Comparison of ENCODE assay signal across 9 cellular contexts in genomic region chr19:55703790-55704215, GRCh38. TPM values are rescaled to one million over a fixed set of nuclear protein-coding genes. Genes with fewer than 3 reads are reported as not detected.
A peak's percentile ranks its signal among the peaks of the same experiment; 100 is the strongest.
DNase-seq lines count a peak whose midpoint lies in the region; ATAC-seq and TF ChIP-seq lines count a peak whose summit lies in the region.
"Had no signal": no experiment of that assay in that cellular context is flagged by ENCODE, and none has a peak within 500 bp of the region (broad histone marks: within the 10 kb centered on the region; RNA-seq: fewer than 3 reads in every experiment).

No MANE protein-coding gene starts in this region.

- no peaks in the 10 kb centered on the region for H3K9me2 ChIP-seq in OCI-LY7 (ENCODE audit: insufficient read depth, low read length)

- H3K27ac ChIP-seq in OCI-LY7 (ENCODE audit: low read depth, low read length, poor library complexity, severe bottlenecking): no peak overlapping the region

- H3K4me2 ChIP-seq in OCI-LY7 (ENCODE audit: low read length): no peak overlapping the region

- H3K4me1 ChIP-seq in OCI-LY7 (ENCODE audit: insufficient read depth, low read length, poor library complexity, severe bottlenecking): no peaks in the 10 kb centered on the region

- POLR2A ChIA-PET in OCI-LY7 (lab: Charles Lee): no interaction called here

- no peaks in the 10 kb centered on the region for H3K79me2 ChIP-seq in OCI-LY7 (ENCODE audit: insufficient read depth, low read depth, low read length)

- H3K4me3 Mint-ChIP-seq in CD14-positive monocyte: no peak overlapping the region

- no peak overlapping the region for H2AFZ ChIP-seq in OCI-LY7 (ENCODE audit: low read length)

- no peaks in the 10 kb centered on the region for H3K9me3 ChIP-seq in OCI-LY7 (ENCODE audit: low read length)

- H3K27ac Mint-ChIP-seq in CD14-positive monocyte: peak overlapping the region in 2 of 7 donors; percentile 7 to 26

- peaks cover 52% of the 10 kb centered on the region for H3K36me3 ChIP-seq in OCI-LY7 (ENCODE audit: insufficient read depth, low read length)

- TF ChIP-seq CTCF in CD14-positive monocyte (IDR thresholded peaks at IDR 0.05) (peak; percentile 87), OCI-LY7 (conservative IDR thresholded peaks at IDR 0.05; ENCODE audit: low read length) (peak; percentile 79)

- H3K36me3 Mint-ChIP-seq in CD14-positive monocyte: peaks cover 25 to 47% of the 10 kb centered on the region in 2 donors

- no peak overlapping the region for H3K4me3 ChIP-seq in OCI-LY7 (ENCODE audit: low read depth, low read length, poor library complexity, severe bottlenecking)

- H3K4me1 Mint-ChIP-seq in CD14-positive monocyte: peaks cover 5% of the 10 kb centered on the region

- H3K9me3 Mint-ChIP-seq in CD14-positive monocyte: peaks cover 0 to 10% (median 5%) of the 10 kb centered on the region in 7 donors

- H4K20me1 ChIP-seq in OCI-LY7 (ENCODE audit: insufficient read depth, low read length): no peaks in the 10 kb centered on the region

- CTCF ChIA-PET in OCI-LY7 (lab: Charles Lee; ENCODE audit: unreplicated experiment): no interaction called here

- no TSS peak for BruUV-seq in OCI-LY7 (replicated peaks; lab: Mats Ljungman, UMichigan)

- intact Hi-C loops in CD14-positive monocyte (cut with micrococcal nuclease): no loop called here
- intact Hi-C loops in OCI-LY7 (cut with micrococcal nuclease; ENCODE audit: unreplicated experiment): no loop called here

- DNase-seq in CD14-positive monocyte (ENCODE audit: low spot score): peak; percentile 42
- peak; percentile 19 for DNase-seq in OCI-LY7 (ENCODE audit: low spot score)
- peak; percentile 12 for DNase-seq in amniotic epithelial cell (ENCODE audit: low read depth)
- peak; percentile 89 for DNase-seq in iPS-NIHi7 (ENCODE audit: extremely low spot score)
- DNase-seq in stimulated activated CD4-positive, alpha-beta T cell treated with anti-CD3 and anti-CD28 coated beads, Interleukin-2, amount 100 ng/mL, for 24 hours: peak; percentile 55 to 71
- no peak for DNase-seq in DMS114 treated with DMSO at 0.1 percent for 48 hours (lab: John Stamatoyannopoulos, UW; ENCODE audit: unreplicated experiment)
- no peak for DNase-seq in Kasumi-1 (lab: John Stamatoyannopoulos, UW)

- H3K27me3 Mint-ChIP-seq in CD14-positive monocyte (ENCODE audit: low read depth in 3 of 3): peaks cover 0 to 2% (median 2%) of the 10 kb centered on the region in 3 donors

- ATAC-seq in HG03196 (IDR thresholded peaks at IDR 0.05; ENCODE audit: unreplicated experiment): no peak

RNA-seq across cellular contexts. Expression of gene EPN1, which starts 28.8 kb away (rescaled TPM):
- 10 to 100 TPM; 18.7 to 19.2 TPM for polyA plus RNA-seq in CD14-positive monocyte
- 40.5 and 46.3 TPM in 2 replicates for total RNA-seq in OCI-LY7 (2014; rRNA removed; shearing (Covaris generic))
- 120 and 121 TPM in 2 replicates for total RNA-seq in OCI-LY7 (2022)

RNA-seq across cellular contexts. Expression of gene NLRP9, which starts 34.4 kb away (rescaled TPM):
- polyA plus RNA-seq in CD14-positive monocyte: not detected
- 0.21 TPM in 1 of 2 replicates, not detected in the other for total RNA-seq in OCI-LY7 (2014; rRNA removed; shearing (Covaris generic))
- 0.17 TPM in 1 of 2 replicates, not detected in the other for total RNA-seq in OCI-LY7 (2022)
- total RNA-seq: dermis microvascular lymphatic vessel endothelial cell had no signal

RNA-seq across cellular contexts. Expression of gene U2AF2, which starts 49.0 kb away (rescaled TPM):
- 1 to 10 TPM; 5.3 to 5.4 TPM for polyA plus RNA-seq in CD14-positive monocyte
- total RNA-seq in OCI-LY7 (2014; rRNA removed; shearing (Covaris generic)): 193 and 211 TPM in 2 replicates
- 233 and 264 TPM in 2 replicates for total RNA-seq in OCI-LY7 (2022)

RNA-seq across cellular contexts. Expression of gene RFPL4A, which starts 55.1 kb away (rescaled TPM):
- 1 to 10 TPM; 7.9 to 8.4 TPM for polyA plus RNA-seq in CD14-positive monocyte
- total RNA-seq in OCI-LY7 (2014; rRNA removed; shearing (Covaris generic)): not detected in 2 replicates
- not detected in 2 replicates for total RNA-seq in OCI-LY7 (2022)

RNA-seq across cellular contexts. Expression of gene CCDC106, which starts 55.8 kb away (rescaled TPM):
- 1 to 10 TPM in 1 of 2 donors, under 1 TPM in 1; 0.74 to 1.2 TPM for polyA plus RNA-seq in CD14-positive monocyte
- 29.4 and 30.1 TPM in 2 replicates for total RNA-seq in OCI-LY7 (2014; rRNA removed; shearing (Covaris generic))
- total RNA-seq in OCI-LY7 (2022): 29.0 and 30.9 TPM in 2 replicates

Comparison
In these comparisons a context has a peak if more than half of its experiments do, and no peak if none do; other contexts are left out.
1. DNase-seq: peak in CD14-positive monocyte (single experiment), OCI-LY7 (single experiment), amniotic epithelial cell (single experiment), iPS-NIHi7 (single experiment) and stimulated activated CD4-positive, alpha-beta T cell treated with anti-CD3 and anti-CD28 coated beads, Interleukin-2, amount 100 ng/mL, for 24 hours (2 of 2); none in DMS114 treated with DMSO at 0.1 percent for 48 hours (single experiment) and Kasumi-1 (0 of 2).